In the genomic region with DNA sequence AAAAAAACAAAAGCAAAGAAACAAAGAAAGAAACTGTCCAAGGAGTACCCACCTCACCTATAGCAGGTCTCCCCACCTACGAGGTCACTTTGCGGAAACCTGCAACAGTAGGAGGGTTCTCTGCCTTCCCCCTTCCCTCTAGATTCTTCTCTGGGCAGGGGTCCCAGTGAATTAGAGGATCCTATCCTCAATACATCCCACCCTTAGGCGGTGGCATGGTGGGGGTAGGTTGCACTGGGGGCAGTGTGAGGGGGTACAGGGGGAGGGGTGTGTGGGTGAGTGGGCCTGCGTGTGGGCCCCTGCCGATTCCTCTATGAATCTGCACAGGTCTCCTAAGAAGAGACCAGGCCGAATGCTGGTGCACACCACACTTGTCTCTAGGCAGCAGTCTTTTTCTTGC, we compare ENCODE assay signal across 17 cellular contexts.
A peak's percentile ranks its signal among the peaks of the same experiment; 100 is the strongest.
DNase-seq lines count a peak whose midpoint lies in the region; ATAC-seq and TF ChIP-seq lines count a peak whose summit lies in the region.
"Had no signal": no experiment of that assay in that cellular context is flagged by ENCODE, and none has a peak within 500 bp of the region (broad histone marks: within the 10 kb centered on the region; RNA-seq: fewer than 3 reads in every experiment).

No MANE protein-coding gene starts in this region.

- no peaks in the 10 kb centered on the region for H3K36me3 ChIP-seq in vagina

- peaks cover 7% of the 10 kb centered on the region for H3K4me1 ChIP-seq in vagina

- peak overlapping the region in 1 of 2 donors; percentile 52 for H3K27ac Mint-ChIP-seq in stimulated activated naive CD8-positive, alpha-beta T cell treated with anti-CD3 and anti-CD28 coated beads, Interleukin-15, amount 100 ng/mL, for 72 hours
- no peak overlapping the region for H3K27ac Mint-ChIP-seq in chondrocyte (ENCODE audit: unreplicated experiment)
- H3K27ac Mint-ChIP-seq in naive thymus-derived CD8-positive, alpha-beta T cell, result peak overlapping the region; percentile 9 to 79 (median 67)

- H3K27me3 Mint-ChIP-seq in stimulated activated naive CD8-positive, alpha-beta T cell treated with anti-CD3 and anti-CD28 coated beads, Interleukin-15, amount 100 ng/mL, for 72 hours, result no peaks in the 10 kb centered on the region
- no peaks in the 10 kb centered on the region for H3K27me3 Mint-ChIP-seq in chondrocyte (ENCODE audit: low read depth)
- no peaks in the 10 kb centered on the region for H3K27me3 Mint-ChIP-seq in naive thymus-derived CD8-positive, alpha-beta T cell

- H3K27me3 ChIP-seq in vagina, result no peaks in the 10 kb centered on the region

- H3K9me3 ChIP-seq in vagina, result no peaks in the 10 kb centered on the region

- no peaks in the 10 kb centered on the region for H3K9me3 Mint-ChIP-seq in stimulated activated naive CD8-positive, alpha-beta T cell treated with anti-CD3 and anti-CD28 coated beads, Interleukin-15, amount 100 ng/mL, for 72 hours
- peaks cover 3% of the 10 kb centered on the region for H3K9me3 Mint-ChIP-seq in chondrocyte (ENCODE audit: low read depth)
- no peaks in the 10 kb centered on the region for H3K9me3 Mint-ChIP-seq in naive thymus-derived CD8-positive, alpha-beta T cell

- no peaks in the 10 kb centered on the region for H3K36me3 Mint-ChIP-seq in chondrocyte (ENCODE audit: low read depth)
- peaks cover 0 to 33% (median 2%) of the 10 kb centered on the region in 3 donors for H3K36me3 Mint-ChIP-seq in naive thymus-derived CD8-positive, alpha-beta T cell

- no peak overlapping the region for H3K4me3 Mint-ChIP-seq in stimulated activated naive CD8-positive, alpha-beta T cell treated with anti-CD3 and anti-CD28 coated beads, Interleukin-15, amount 100 ng/mL, for 72 hours
- no peak overlapping the region for H3K4me3 Mint-ChIP-seq in chondrocyte (ENCODE audit: unreplicated experiment)
- H3K4me3 Mint-ChIP-seq in naive thymus-derived CD8-positive, alpha-beta T cell, result no peak overlapping the region
- H3K4me3 Mint-ChIP-seq: CD14-positive monocyte had no signal

- ATAC-seq in stimulated activated naive CD8-positive, alpha-beta T cell treated with anti-CD3 and anti-CD28 coated beads, Interleukin-15, amount 100 ng/mL, for 72 hours, result peak; percentile 39
- ATAC-seq in stimulated activated naive CD8-positive, alpha-beta T cell treated with anti-CD3 and anti-CD28 coated beads, Interleukin-15, Interleukin-2, amounts not matched to agents 100 U/mL and 50 U/mL, for 24 hours, result no peak
- no peak for ATAC-seq in naive thymus-derived CD8-positive, alpha-beta T cell
- ATAC-seq in GM18867 (IDR thresholded peaks at IDR 0.05; ENCODE audit: unreplicated experiment) (no peak), HG02852 (IDR thresholded peaks at IDR 0.05; ENCODE audit: unreplicated experiment) (no peak)
- ATAC-seq: K562 had no signal

- TF ChIP-seq CTCF in chondrocyte (IDR thresholded peaks at IDR 0.05) (no peak), vagina (IDR thresholded peaks at IDR 0.05) (no peak)

- H3K27ac ChIP-seq in vagina, result no peak overlapping the region
- H3K27ac ChIP-seq: RWPE1 had no signal

- H3K4me1 Mint-ChIP-seq in stimulated activated naive CD8-positive, alpha-beta T cell treated with anti-CD3 and anti-CD28 coated beads, Interleukin-15, amount 100 ng/mL, for 72 hours, result peaks cover 60% of the 10 kb centered on the region
- H3K4me1 Mint-ChIP-seq in chondrocyte (ENCODE audit: low read depth), result no peaks in the 10 kb centered on the region
- H3K4me1 Mint-ChIP-seq in naive thymus-derived CD8-positive, alpha-beta T cell, result peaks cover 26 to 53% (median 45%) of the 10 kb centered on the region in 4 donors

- H3K4me3 ChIP-seq in vagina, result no peak overlapping the region
- H3K4me3 ChIP-seq: K562 had no signal

- POLR2A ChIA-PET in naive thymus-derived CD8-positive, alpha-beta T cell (lab: Charles Lee), result no interaction called here

- DNase-seq in stimulated activated naive CD8-positive, alpha-beta T cell treated with anti-CD3 and anti-CD28 coated beads, Interleukin-15, amount 100 ng/mL, for 72 hours, result no peak
- no peak for DNase-seq in stimulated activated naive CD8-positive, alpha-beta T cell treated with anti-CD3 and anti-CD28 coated beads, Interleukin-15, Interleukin-2, amounts not matched to agents 100 U/mL and 50 U/mL, for 24 hours
- DNase-seq in chondrocyte (ENCODE audit: low spot score) (peak; percentile 52), vagina (ENCODE audit: extremely low spot score in 2 of 2) (peak; percentile 42 to 55), NCI-H510A treated with DMSO at 0.1 percent for 48 hours (lab: John Stamatoyannopoulos, UW) (no peak)
- DNase-seq in naive thymus-derived CD8-positive, alpha-beta T cell, result no peak
- DNase-seq: DMS79, HCEC 1CT, NCI-H1417, NCI-H1930, NCI-H2171 treated with DMSO at 0.1 percent for 48 hours, NCI-H774 had no signal

- TF ChIP-seq POLR2A in vagina (IDR thresholded peaks at IDR 0.05), result no peak

- intact Hi-C loops in vagina (cut with DNase I), result no loop called here

Comparison
In these comparisons a context has a peak if more than half of its experiments do, and no peak if none do; other contexts are left out.
1. DNase-seq: peak in chondrocyte (single experiment) and vagina (2 of 2); none in stimulated activated naive CD8-positive, alpha-beta T cell treated with anti-CD3 and anti-CD28 coated beads, Interleukin-15, amount 100 ng/mL, for 72 hours (0 of 2), stimulated activated naive CD8-positive, alpha-beta T cell treated with anti-CD3 and anti-CD28 coated beads, Interleukin-15, Interleukin-2, amounts not matched to agents 100 U/mL and 50 U/mL, for 24 hours (single experiment), naive thymus-derived CD8-positive, alpha-beta T cell (0 of 10) and NCI-H510A treated with DMSO at 0.1 percent for 48 hours (single experiment).